ENCODE assay signal across 8 cellular contexts in the genomic region with DNA sequence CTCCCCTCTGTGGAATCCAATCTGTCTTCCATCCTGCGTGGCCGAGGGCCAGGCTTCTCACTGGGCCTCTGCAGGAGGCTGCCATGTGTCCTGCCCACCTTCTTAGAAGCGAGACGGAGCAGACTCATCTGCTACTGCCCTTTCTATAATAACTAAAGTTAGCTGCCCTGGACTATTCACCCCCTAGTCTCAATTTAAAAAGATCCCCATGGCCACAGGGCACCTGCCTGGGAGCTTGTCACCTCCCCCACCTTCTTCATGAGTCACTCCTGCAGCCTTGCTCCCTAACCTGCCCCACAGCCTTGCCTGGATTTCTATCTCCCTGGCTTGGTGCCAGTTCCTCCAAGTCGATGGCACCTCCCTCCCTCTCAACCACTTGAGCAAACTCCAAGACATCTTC. TPM values are rescaled to one million over a fixed set of nuclear protein-coding genes. Genes with fewer than 3 reads are reported as not detected.
DNase-seq lines count a peak whose midpoint lies in the region; ATAC-seq and TF ChIP-seq lines count a peak whose summit lies in the region.
"Not testable (repeated sequence)": the region's sequence is repeated elsewhere in the genome, so short reads cannot be mapped to it uniquely, and the experiment has no call there.

No MANE protein-coding gene starts in this region.

- DNase-seq in GM03348 (ENCODE audit: low spot score) (peak; percentile 1), NB4 (ENCODE audit: low read depth) (peak; percentile 56), amniotic epithelial cell (ENCODE audit: low read depth) (peak; percentile 56), cerebellar cortex (ENCODE audit: low spot score) (peak; percentile 23), foreskin keratinocyte (peak; percentile 19 to 49), lung (ENCODE audit: low spot score) (peak; percentile 47), upper lobe of right lung (peak; percentile 70)
- not testable (repeated sequence) for DNase-seq in psoas muscle

- not testable (repeated sequence) for H3K9me3 ChIP-seq in lung (ENCODE audit: control insufficient read depth in 2 of 2, insufficient read depth in 1 of 2, low read length in 1 of 2); psoas muscle; upper lobe of right lung

- not testable (repeated sequence) for H3K27ac ChIP-seq in foreskin keratinocyte; lung (ENCODE audit: low read depth in 1 of 2, low read length in 1 of 2); upper lobe of right lung
- peak overlapping the region; percentile 71 for H3K27ac ChIP-seq in psoas muscle

- not testable (repeated sequence) for H3K36me3 ChIP-seq in lung (ENCODE audit: control insufficient read depth in 2 of 2, insufficient read depth in 2 of 2, low read length in 2 of 2); psoas muscle (ENCODE audit: insufficient read depth in 1 of 2, low read depth in 1 of 2); upper lobe of right lung

- H3K4me3 ChIP-seq in NB4 (ENCODE audit: low read depth, low read length); lung; psoas muscle; upper lobe of right lung: not testable (repeated sequence)

- H3K27me3 ChIP-seq in foreskin keratinocyte; lung (ENCODE audit: control insufficient read depth, insufficient read depth); psoas muscle (ENCODE audit: insufficient read depth in 3 of 3, low read length in 2 of 3); upper lobe of right lung: not testable (repeated sequence)

- 56 to 76% methylated on average over 4 to 5 of the region's 5 CpGs for WGBS in lung, 2 donors
- WGBS in psoas muscle, 3 donors: 43 to 59% (median 53%) methylated on average over 4 to 5 of the region's 5 CpGs

- not testable (repeated sequence) for TF ChIP-seq CTCF in NB4 (IDR thresholded peaks at IDR 0.05; ENCODE audit: low read depth, low read length); foreskin keratinocyte (conservative IDR thresholded peaks at IDR 0.05); lung (IDR thresholded peaks at IDR 0.05; ENCODE audit: control extremely low read depth, extremely low read depth); psoas muscle (IDR thresholded peaks at IDR 0.05); upper lobe of right lung (IDR thresholded peaks at IDR 0.05)

- not testable (repeated sequence) for TF ChIP-seq POLR2A in NB4 (IDR thresholded peaks at IDR 0.05; ENCODE audit: extremely low read depth, insufficient read length)

- not testable (repeated sequence) for H3K4me1 ChIP-seq in foreskin keratinocyte; lung (ENCODE audit: control insufficient read depth in 2 of 2, insufficient read depth in 2 of 2, low read length in 2 of 2); psoas muscle; upper lobe of right lung

- not testable (repeated sequence) for ATAC-seq in foreskin keratinocyte; lung (ENCODE audit: insufficient read depth, low FRiP score); psoas muscle; upper lobe of right lung

- intact Hi-C loops in psoas muscle (cut with DNase I); upper lobe of right lung (cut with DNase I): not testable (repeated sequence)

RNA-seq across cellular contexts. Expression of gene IQSEC3, which starts 52.7 kb away (rescaled TPM):
- total RNA-seq in foreskin keratinocyte (not detected in 2 replicates), lung (1 to 10 TPM in 1 of 2 donors, under 1 TPM in 1; 0.51 to 7.5 TPM), psoas muscle (1 to 10 TPM in 1 of 4 donors, under 1 TPM in 3; 0.58 to 1.8 (median 0.83) TPM), upper lobe of right lung (4.6 TPM)
- polyA plus RNA-seq in foreskin keratinocyte (0.01 TPM in 1 of 2 replicates, not detected in the other), lung (1 to 10 TPM in 1 of 2 donors, under 1 TPM in 1; 0.29 to 2.5 TPM), psoas muscle (under 1 TPM; 0.23 to 0.30 (median 0.29) TPM)
